Comparison of ENCODE assay signal across 11 cellular contexts in the genomic region with DNA sequence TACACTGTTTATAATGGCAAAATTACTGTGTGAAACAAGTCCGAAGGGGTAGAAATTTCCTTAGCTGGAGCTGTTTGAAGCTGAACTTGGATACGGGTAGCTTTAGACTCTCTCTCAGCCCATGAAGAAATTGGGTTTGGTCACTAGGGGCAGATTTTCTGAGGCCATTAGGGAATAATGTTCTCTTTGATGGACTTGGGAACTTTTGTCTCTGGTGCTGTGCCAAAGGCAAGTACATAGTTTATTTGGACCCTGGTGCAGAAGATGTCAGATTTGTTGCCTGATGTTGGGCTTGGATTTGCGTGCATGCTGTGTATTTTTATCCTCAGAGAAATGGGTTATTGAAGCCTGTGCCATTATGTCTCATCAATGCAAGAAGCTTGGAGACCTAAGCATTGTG.
DNase-seq lines count a peak whose midpoint lies in the region; ATAC-seq and TF ChIP-seq lines count a peak whose summit lies in the region.
"Had no signal": no experiment of that assay in that cellular context is flagged by ENCODE, and none has a peak within 500 bp of the region (broad histone marks: within the 10 kb centered on the region; RNA-seq: fewer than 3 reads in every experiment).

No MANE protein-coding gene starts in this region.

- no peak overlapping the region for H3K4me2 ChIP-seq in PC-3 (ENCODE audit: low read length)

- ATAC-seq in PC-3 = 0 out of 2 replicates have a peak, but pooled peaks have one; percentile 38
- no peak for ATAC-seq in GM18909 (IDR thresholded peaks at IDR 0.05; ENCODE audit: poor library complexity, unreplicated experiment)

- no peaks in the 10 kb centered on the region for H3F3A ChIP-seq in PC-3 (ENCODE audit: low read length, unreplicated experiment)

- no peak overlapping the region for H3K9ac ChIP-seq in PC-3 (ENCODE audit: low read length)

- H3K27me3 Mint-ChIP-seq in progenitor cell of endocrine pancreas = no peaks in the 10 kb centered on the region

- no peak overlapping the region for H3K27ac Mint-ChIP-seq in progenitor cell of endocrine pancreas
- H3K27ac Mint-ChIP-seq: activated T-helper 1 cell treated with anti-CD3 and anti-CD28 coated beads, Interleukin-12 subunit alpha, Interleukin-12 subunit beta, Interleukin-2, Interleukin-4 antibody, amounts not matched to agents 30 ng/mL and 10 ng/mL and 1 ng/mL, durations not matched to agents 14 hours and 24 hours and 36 hours had no signal

- CTCF ChIA-PET in PC-3 (lab: Charles Lee) = interaction anchor here (0.7 kb wide), 1 partner anchor 41 kb away, joined by 5 read pairs; no protein-coding TSS in a partner anchor

- H2AFZ ChIP-seq in PC-3 (ENCODE audit: low read length) = no peak overlapping the region

- H3K9me3 ChIP-seq in PC-3 (ENCODE audit: low read length) = no peaks in the 10 kb centered on the region
- H3K9me3 ChIP-seq: HAP-1 had no signal

- no peak overlapping the region for H3K4me3 Mint-ChIP-seq in progenitor cell of endocrine pancreas (ENCODE audit: low read depth)
- H3K4me3 Mint-ChIP-seq: activated T-helper 1 cell treated with anti-CD3 and anti-CD28 coated beads, Interleukin-12 subunit alpha, Interleukin-12 subunit beta, Interleukin-2, Interleukin-4 antibody, amounts not matched to agents 30 ng/mL and 10 ng/mL and 1 ng/mL, durations not matched to agents 14 hours and 24 hours and 36 hours had no signal

- no TSS peak for BruUV-seq in PC-3 (replicated peaks; lab: Mats Ljungman, UMichigan)

- H3K27me3 ChIP-seq in PC-3 (ENCODE audit: low read length) = no peaks in the 10 kb centered on the region

- H3K4me1 ChIP-seq in PC-3 (ENCODE audit: insufficient read depth, low read length) = no peaks in the 10 kb centered on the region

- H4K20me1 ChIP-seq in PC-3 (ENCODE audit: low read length) = no peaks in the 10 kb centered on the region

- DNase-seq in DMS 273 (lab: John Stamatoyannopoulos, UW; ENCODE audit: unreplicated experiment) (peak; percentile 88), PC-3 (peak; percentile 31), fibroblast of the aortic adventitia (ENCODE audit: low read depth) (no peak), progenitor cell of endocrine pancreas (ENCODE audit: low spot score, unreplicated experiment) (no peak), NCI-H1436 treated with DMSO at 0.1 percent for 48 hours (lab: John Stamatoyannopoulos, UW) (no peak), HT-29 (ENCODE audit: low spot score) (no peak)
- no peak for DNase-seq in activated CD4-positive, alpha-beta T cell treated with anti-CD3 and anti-CD28 coated beads, Interleukin-2, amount 50 U/mL, for 4 hours
- DNase-seq: mesenchymal stem cell had no signal

- no peaks in the 10 kb centered on the region for H3K79me2 ChIP-seq in PC-3 (ENCODE audit: low read length)

- H3K4me1 Mint-ChIP-seq in progenitor cell of endocrine pancreas (ENCODE audit: low read depth) = peaks cover 58% of the 10 kb centered on the region

- intact Hi-C loops in PC-3 (cut with micrococcal nuclease) = no loop called here

- peaks cover 32% of the 10 kb centered on the region for H3K36me3 Mint-ChIP-seq in progenitor cell of endocrine pancreas (ENCODE audit: insufficient read depth)

- H3K4me3 ChIP-seq in PC-3 (ENCODE audit: low read length) (no peak overlapping the region), fibroblast of the aortic adventitia (ENCODE audit: low read depth, low read length) (no peak overlapping the region)
- H3K4me3 ChIP-seq: HAP-1 had no signal

- POLR2A ChIA-PET in PC-3 (lab: Charles Lee; ENCODE audit: unreplicated experiment) = no interaction called here

- H3K27ac ChIP-seq in PC-3 (ENCODE audit: low read length) = no peak overlapping the region

- H3K36me3 ChIP-seq in PC-3 (ENCODE audit: low read depth, low read length) = peaks cover 26% of the 10 kb centered on the region

- TF ChIP-seq CTCF in PC-3 (conservative IDR thresholded peaks at IDR 0.05; ENCODE audit: low read depth, low read length) (peak; percentile 43), fibroblast of the aortic adventitia (IDR thresholded peaks at IDR 0.05; ENCODE audit: insufficient read depth, low read length) (peak; percentile 22), progenitor cell of endocrine pancreas (IDR thresholded peaks at IDR 0.05; ENCODE audit: unreplicated experiment) (peak; percentile 34)

- no peaks in the 10 kb centered on the region for H3K9me3 Mint-ChIP-seq in progenitor cell of endocrine pancreas (ENCODE audit: low read depth)
- H3K9me3 Mint-ChIP-seq: activated T-helper 1 cell treated with anti-CD3 and anti-CD28 coated beads, Interleukin-12 subunit alpha, Interleukin-12 subunit beta, Interleukin-2, Interleukin-4 antibody, amounts not matched to agents 30 ng/mL and 10 ng/mL and 1 ng/mL, durations not matched to agents 14 hours and 24 hours and 36 hours had no signal

- no peaks in the 10 kb centered on the region for H3K9me2 ChIP-seq in PC-3 (replicated peaks; ENCODE audit: low read length)

Comparison
In these comparisons a context has a peak if more than half of its experiments do, and no peak if none do; other contexts are left out.
1. DNase-seq: peak in DMS 273 (single experiment) and PC-3 (single experiment); none in fibroblast of the aortic adventitia (single experiment), progenitor cell of endocrine pancreas (single experiment), NCI-H1436 treated with DMSO at 0.1 percent for 48 hours (single experiment), activated CD4-positive, alpha-beta T cell treated with anti-CD3 and anti-CD28 coated beads, Interleukin-2, amount 50 U/mL, for 4 hours (0 of 2) and HT-29 (single experiment).
2. Peak in every context shown above with its lines, with median percentiles within 50 percentile points of each other: CTCF ChIP-seq.